In genomic region chr21:38807481-38807880, GRCh38 we compare ENCODE assay signal across 8 cellular contexts. TPM values are rescaled to one million over a fixed set of nuclear protein-coding genes. Genes with fewer than 3 reads are reported as not detected.
A peak's percentile ranks its signal among the peaks of the same experiment; 100 is the strongest.
DNase-seq lines count a peak whose midpoint lies in the region; ATAC-seq, FAIRE-seq and TF ChIP-seq lines count a peak whose summit lies in the region.

No MANE protein-coding gene starts in this region.

- H3K4me3 ChIP-seq in BE2C (ENCODE audit: low read depth, low read length) (peak overlapping the region; percentile 77), muscle layer of duodenum (ENCODE audit: low read depth in 1 of 2, low read length in 2 of 2) (peak overlapping the region; percentile 82 to 85)

- no peak for TF ChIP-seq CTCF in BE2C (IDR thresholded peaks at IDR 0.05; ENCODE audit: low read depth, low read length)

- no peak for ATAC-seq in GM21447 (IDR thresholded peaks at IDR 0.05; ENCODE audit: unreplicated experiment)

- peaks cover 21% of the 10 kb centered on the region for H3K36me3 ChIP-seq in BE2C
- peaks cover 0 to 37% of the 10 kb centered on the region in 2 donors for H3K36me3 ChIP-seq in muscle layer of duodenum (ENCODE audit: control insufficient read depth in 1 of 2, insufficient read depth in 2 of 2, low read length in 2 of 2)

- no peak for TF ChIP-seq POLR2A in H54 (IDR thresholded peaks at IDR 0.05; ENCODE audit: low read depth, low read length)

- FAIRE-seq in H54 (lab: Jason Lieb, UNC), result no peak

- H3K27me3 ChIP-seq in BE2C (no peaks in the 10 kb centered on the region), muscle layer of duodenum (ENCODE audit: low read depth, low read length) (no peaks in the 10 kb centered on the region)

- H3K4me1 ChIP-seq in BE2C, result peaks cover 10% of the 10 kb centered on the region
- H3K4me1 ChIP-seq in muscle layer of duodenum (ENCODE audit: control insufficient read depth in 1 of 2, insufficient read depth in 2 of 2, low read length in 2 of 2), result peaks cover 0 to 27% of the 10 kb centered on the region in 2 donors

- peak overlapping the region; percentile 67 for H3K27ac ChIP-seq in caudate nucleus (ENCODE audit: low read depth, low read length)
- H3K27ac ChIP-seq in muscle layer of duodenum (ENCODE audit: low read length), result peak overlapping the region; percentile 97

- DNase-seq in BE2C (no peak), NCI-H1417 treated with DMSO at 0.1 percent for 48 hours (lab: John Stamatoyannopoulos, UW) (peak; percentile 75), caudate nucleus (lab: John Stamatoyannopoulos, UW) (no peak), H54 (ENCODE audit: insufficient read length, low spot score) (no peak), amniotic stem cell (lab: John Stamatoyannopoulos, UW) (no peak)
- no peak for DNase-seq in stimulated activated CD4-positive, alpha-beta T cell treated with anti-CD3 and anti-CD28 coated beads, Interleukin-4, amount 100 ng/mL, for 4 hours

- no peaks in the 10 kb centered on the region for H3K9me3 ChIP-seq in BE2C
- H3K9me3 ChIP-seq in muscle layer of duodenum (ENCODE audit: control insufficient read depth in 1 of 2, low read length in 2 of 2), result no peaks in the 10 kb centered on the region

RNA-seq across cellular contexts. Expression of gene ETS2, which starts 1.8 kb away (rescaled TPM):
- 21.9 TPM for polyA plus RNA-seq in BE2C (2012; ENCODE audit: insufficient read depth, insufficient read length, low read depth)
